ENCODE assay signal across 12 cellular contexts in the genomic region with DNA sequence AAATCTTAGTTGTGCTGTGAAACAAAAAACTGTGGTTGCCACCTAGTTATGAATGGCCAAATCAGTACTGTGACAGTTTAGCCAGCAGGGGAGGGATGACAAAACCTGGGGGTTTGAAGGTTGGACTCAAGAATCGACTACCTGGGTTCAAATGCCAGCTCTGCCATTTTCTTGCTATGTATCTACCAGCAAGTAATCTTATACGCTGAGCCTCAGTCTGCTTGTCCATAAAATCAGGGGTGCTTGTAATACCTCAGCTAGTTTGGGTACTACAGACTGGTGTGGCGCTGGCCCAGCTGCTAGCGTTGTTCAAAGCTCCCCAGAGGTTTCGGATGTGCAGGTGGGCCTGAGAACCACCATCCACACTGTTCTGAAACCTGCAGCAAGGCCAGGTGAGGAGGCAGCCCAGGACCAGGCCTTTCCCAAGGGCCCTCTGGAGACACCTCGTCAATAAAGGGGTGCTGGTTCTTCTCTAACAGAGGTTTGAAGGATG. TPM values are rescaled to one million over a fixed set of nuclear protein-coding genes. Genes with fewer than 3 reads are reported as not detected.
DNase-seq lines count a peak whose midpoint lies in the region; ATAC-seq and TF ChIP-seq lines count a peak whose summit lies in the region.
"Had no signal": no experiment of that assay in that cellular context is flagged by ENCODE, and none has a peak within 500 bp of the region (broad histone marks: within the 10 kb centered on the region; RNA-seq: fewer than 3 reads in every experiment).

No MANE protein-coding gene starts in this region.

- no peak overlapping the region for H3K9ac ChIP-seq in neuronal stem cell (ENCODE audit: low read depth, low read length, poor library complexity)

- no peaks in the 10 kb centered on the region for H3K9me3 ChIP-seq in neuronal stem cell (replicated peaks in 1 of 2; ENCODE audit: control insufficient read depth in 2 of 2, insufficient read depth in 1 of 2, low read depth in 1 of 2, low read length in 2 of 2)
- H3K9me3 ChIP-seq: pancreas had no signal

- H3F3A ChIP-seq in GM23338 (replicated peaks; ENCODE audit: low read depth) = no peaks in the 10 kb centered on the region

- H3K27ac ChIP-seq in GM23338 (ENCODE audit: low read depth) = no peak overlapping the region
- no peak overlapping the region for H3K27ac ChIP-seq in neuronal stem cell (replicated peaks; ENCODE audit: low read length)
- H3K27ac ChIP-seq in coronary artery = peak overlapping the region in 1 of 2 donors; percentile 59
- H3K27ac ChIP-seq: pancreas had no signal

- H3K27me3 ChIP-seq in GM23338 (ENCODE audit: insufficient read depth) = no peaks in the 10 kb centered on the region
- no peaks in the 10 kb centered on the region for H3K27me3 ChIP-seq in neuronal stem cell (ENCODE audit: control insufficient read depth in 3 of 3, insufficient read depth in 3 of 3, low read depth in 1 of 3, low read length in 3 of 3)
- H3K27me3 ChIP-seq: pancreas had no signal

- H2AK5ac ChIP-seq in neuronal stem cell (ENCODE audit: low read depth, low read length) = no peak overlapping the region

- peaks cover 39% of the 10 kb centered on the region for H3K4me1 Mint-ChIP-seq in GM23338

- H3K79me1 ChIP-seq in neuronal stem cell (ENCODE audit: low read depth, low read length) = peaks cover 2% of the 10 kb centered on the region

- peaks cover 2% of the 10 kb centered on the region; the same call in 1 of the 2 replicates for H3K9me2 ChIP-seq in GM23338 (ENCODE audit: insufficient read depth)

- no peaks in the 10 kb centered on the region; the same call in 2 of the 3 replicates for H3K9me3 Mint-ChIP-seq in GM23338

- no peak overlapping the region for H3K4me3 Mint-ChIP-seq in GM23338

- no peak overlapping the region for H2BK120ac ChIP-seq in neuronal stem cell (ENCODE audit: low read depth, low read length)

- H3K27me3 Mint-ChIP-seq in GM23338 (ENCODE audit: insufficient read depth, low read depth, poor library complexity) = peaks cover 2% of the 10 kb centered on the region

- TF ChIP-seq CTCF in GM23338 (conservative IDR thresholded peaks at IDR 0.05; ENCODE audit: low read depth in 2 of 2) (no peak), coronary artery (IDR thresholded peaks at IDR 0.05) (no peak)

- no peak overlapping the region for H4K91ac ChIP-seq in neuronal stem cell (ENCODE audit: low read depth, low read length, poor library complexity)

- H3K36me3 ChIP-seq in GM23338 (ENCODE audit: insufficient read depth) = no peaks in the 10 kb centered on the region
- H3K36me3 ChIP-seq in neuronal stem cell (replicated peaks in 1 of 2; ENCODE audit: control insufficient read depth in 2 of 2, insufficient read depth in 2 of 2, low read length in 2 of 2) = peaks cover 6 to 15% of the 10 kb centered on the region in 2 donors
- H3K36me3 ChIP-seq: pancreas had no signal

- H3K27ac Mint-ChIP-seq in GM23338 = no peak overlapping the region; the same call in 1 of the 2 replicates

- H2BK12ac ChIP-seq in neuronal stem cell (ENCODE audit: low read length) = no peak overlapping the region

- H3K4me1 ChIP-seq in GM23338 (ENCODE audit: insufficient read depth) (peaks cover 23% of the 10 kb centered on the region), neuronal stem cell (ENCODE audit: control insufficient read depth in 2 of 2, insufficient read depth in 1 of 2, low read depth in 1 of 2, low read length in 2 of 2) (peaks cover 0 to 3% of the 10 kb centered on the region in 2 donors)
- H3K4me1 ChIP-seq: pancreas had no signal

- no peak overlapping the region for H3K4ac ChIP-seq in neuronal stem cell (ENCODE audit: low read length)

- H3K4me3 ChIP-seq in GM23338 (no peak overlapping the region), neuronal stem cell (ENCODE audit: low read length in 2 of 2) (no peak overlapping the region), coronary artery (no peak overlapping the region)
- H3K4me3 ChIP-seq: pancreas had no signal

- H2AFZ ChIP-seq in GM23338 (no peak overlapping the region), neuronal stem cell (ENCODE audit: low read length) (no peak overlapping the region)

- no CpG with 5 or more reads among the region's 6 CpGs for WGBS in neuronal stem cell (ENCODE audit: extremely low coverage in 2 of 2, insufficient read length in 2 of 2, insufficient replicate concordance in 1 of 2), 2 donors

- H2BK15ac ChIP-seq in neuronal stem cell (ENCODE audit: low read length) = no peak overlapping the region

- H3K4me2 ChIP-seq in GM23338 = peak overlapping the region; percentile 42; the same call in 1 of the 2 replicates
- H3K4me2 ChIP-seq in neuronal stem cell (ENCODE audit: insufficient read depth, low read length, poor library complexity, severe bottlenecking) = no peak overlapping the region

- ATAC-seq in GM19023 (IDR thresholded peaks at IDR 0.05; ENCODE audit: unreplicated experiment) (peak; percentile 39), GM23338 (no peak), HG03460 (IDR thresholded peaks at IDR 0.05; ENCODE audit: unreplicated experiment) (peak; percentile 28)
- ATAC-seq: left cardiac atrium, pancreas had no signal

- H3K79me2 ChIP-seq in GM23338 (replicated peaks; ENCODE audit: insufficient read depth) = peaks cover 15% of the 10 kb centered on the region

- no peak overlapping the region for H3K23ac ChIP-seq in neuronal stem cell (ENCODE audit: low read depth, low read length, poor library complexity)

- no peak overlapping the region for H4K8ac ChIP-seq in neuronal stem cell (ENCODE audit: low read depth, low read length)

- H2BK5ac ChIP-seq in neuronal stem cell (ENCODE audit: low read length) = peak overlapping the region; percentile 29

- peaks cover 3% of the 10 kb centered on the region; the same call in 1 of the 2 replicates for H4K20me1 ChIP-seq in GM23338 (replicated peaks; ENCODE audit: insufficient read depth)

- 0 out of 3 replicates have a peak, but pooled peaks cover 4% of the 10 kb centered on the region for H3K36me3 Mint-ChIP-seq in GM23338 (ENCODE audit: low read depth)

- peak overlapping the region; percentile 23 for H3K18ac ChIP-seq in neuronal stem cell (ENCODE audit: low read length)

- DNase-seq in GM23338 (ENCODE audit: low spot score) = no peak
- no peak for DNase-seq in neuronal stem cell (ENCODE audit: low spot score)
- no peak for DNase-seq in coronary artery (ENCODE audit: low spot score)
- DNase-seq in stimulated activated CD4-positive, alpha-beta T cell treated with anti-CD3 and anti-CD28 coated beads, Interleukin-15, amount 100 ng/mL, for 24 hours = no peak
- no peak for DNase-seq in 8988T
- DNase-seq in NCI-H2107 (lab: John Stamatoyannopoulos, UW) = no peak
- DNase-seq: DMS79 treated with DMSO at 0.1 percent for 48 hours, left cardiac atrium, NCI-H1417 treated with DMSO at 0.1 percent for 48 hours, pancreas had no signal

- H3K14ac ChIP-seq in neuronal stem cell (ENCODE audit: low read length) = no peak overlapping the region

TF ChIP-seq in GM23338, 12 proteins besides CTCF, POLR2A, EP300 and RAD21:
- TF ChIP-seq ZNF114 (CRISPR knock-in tag; IDR thresholded peaks at IDR 0.05) = no peak
- TF ChIP-seq ZNF331 (CRISPR knock-in tag; IDR thresholded peaks at IDR 0.05; ENCODE audit: low read depth) = no peak
- no peak for TF ChIP-seq ETS1 (IDR thresholded peaks at IDR 0.05)
- no peak for TF ChIP-seq CREB1 (CRISPR knock-in tag; IDR thresholded peaks at IDR 0.05; ENCODE audit: low read depth)
- no peak for TF ChIP-seq POLR2AphosphoS5 (IDR thresholded peaks at IDR 0.05; ENCODE audit: low read depth)
- no peak for TF ChIP-seq STAT1 (IDR thresholded peaks at IDR 0.05; ENCODE audit: unreplicated experiment)

RNA-seq across cellular contexts. Expression of gene TRAM2, which starts 40.4 kb away (rescaled TPM):
- total RNA-seq in GM23338 (2014; rRNA removed; shearing (Covaris generic)) = 12.4 and 14.0 TPM in 2 replicates
- 3.9 and 4.0 TPM in 2 replicates for polyA plus RNA-seq in GM23338 (2016; fragmentation: Nextera tagmentation; extraction: Ambion mirVana)
- 13.2 TPM for polyA plus RNA-seq in neuronal stem cell (2013, experiment 1 of 2)
- polyA plus RNA-seq in neuronal stem cell (2013, experiment 2 of 2) = 14.0 TPM
